ENCODE assay signal across 8 cellular contexts in genomic region chr16:18789515-18789849, GRCh38. TPM values are rescaled to one million over a fixed set of nuclear protein-coding genes. Genes with fewer than 3 reads are reported as not detected.
DNase-seq lines count a peak whose midpoint lies in the region; ATAC-seq and TF ChIP-seq lines count a peak whose summit lies in the region.

No MANE protein-coding gene starts in this region.

- no peaks in the 10 kb centered on the region for H3K9me3 ChIP-seq in CD4-positive, alpha-beta T cell (ENCODE audit: control insufficient read depth, low read length)
- H3K9me3 ChIP-seq in PC-9 (ENCODE audit: insufficient read depth, low read depth), result no peaks in the 10 kb centered on the region

- no peaks in the 10 kb centered on the region for H3K9me3 Mint-ChIP-seq in CD4-positive, alpha-beta T cell
- H3K9me3 Mint-ChIP-seq in osteocyte (ENCODE audit: unreplicated experiment), result no peaks in the 10 kb centered on the region

- H3K4me2 ChIP-seq in PC-9, result peak overlapping the region; percentile 78

- BruUV-seq in PC-9 (replicated peaks; lab: Mats Ljungman, UMichigan), result no TSS peak

- no peak for DNase-seq in CD4-positive, alpha-beta T cell
- DNase-seq in PC-9, result no peak
- DNase-seq in epithelial cell of proximal tubule (ENCODE audit: low read depth), result no peak
- no peak for DNase-seq in osteocyte (ENCODE audit: extremely low spot score, unreplicated experiment)
- no peak for DNase-seq in posterior vena cava (ENCODE audit: low spot score)
- DNase-seq in NCI-H2196 treated with DMSO at 0.1 percent for 48 hours (lab: John Stamatoyannopoulos, UW; ENCODE audit: unreplicated experiment), result no peak
- no peak for DNase-seq in nucleus accumbens (lab: John Stamatoyannopoulos, UW)

- H3K79me2 ChIP-seq in PC-9 (ENCODE audit: low read depth), result peaks cover 60% of the 10 kb centered on the region

- ATAC-seq in CD4-positive, alpha-beta T cell (ENCODE audit: poor library complexity), result no peak
- ATAC-seq in HG03565 (IDR thresholded peaks at IDR 0.05; ENCODE audit: unreplicated experiment), result no peak

- POLR2A ChIA-PET in CD4-positive, alpha-beta T cell (lab: Charles Lee), result interaction anchor here (0.9 to 9.1 kb wide), 6 partner anchors 13 to 1419 kb away, joined by 3 to 232 read pairs (median 8); partner anchors contain the start of genes ARL6IP1, COQ7, SMG1 and VPS35L
- POLR2A ChIA-PET in PC-9 (lab: Charles Lee; ENCODE audit: unreplicated experiment), result interaction anchor here (0.6 to 1.4 kb wide), 2 partner anchors 12 to 318 kb away, joined by 14 to 20 read pairs; partner anchors contain the start of gene ARL6IP1

- peak overlapping the region; percentile 66 for H3K27ac ChIP-seq in CD4-positive, alpha-beta T cell (ENCODE audit: low read depth, low read length)
- peak overlapping the region; percentile 81 for H3K27ac ChIP-seq in PC-9

- no peak overlapping the region; the same call in 1 of the 2 replicates for H2AFZ ChIP-seq in PC-9

- H3K9me2 ChIP-seq in PC-9 (ENCODE audit: insufficient read depth), result no peaks in the 10 kb centered on the region

- peaks cover 71% of the 10 kb centered on the region for H3K36me3 ChIP-seq in PC-9 (ENCODE audit: low read depth)

- H3K4me1 ChIP-seq in PC-9 (replicated peaks; ENCODE audit: insufficient read depth), result peaks cover 42% of the 10 kb centered on the region

- H3K4me3 Mint-ChIP-seq in CD4-positive, alpha-beta T cell, result peak overlapping the region; percentile 92
- peak overlapping the region; percentile 97 for H3K4me3 Mint-ChIP-seq in osteocyte (ENCODE audit: unreplicated experiment)

- peaks cover 51% of the 10 kb centered on the region for H4K20me1 ChIP-seq in PC-9 (ENCODE audit: insufficient read depth)

- peaks cover 83% of the 10 kb centered on the region for H3K36me3 Mint-ChIP-seq in CD4-positive, alpha-beta T cell (ENCODE audit: low read depth)
- H3K36me3 Mint-ChIP-seq in osteocyte (ENCODE audit: unreplicated experiment), result peaks cover 56% of the 10 kb centered on the region

- TF ChIP-seq CTCF in CD4-positive, alpha-beta T cell (IDR thresholded peaks at IDR 0.05), result no peak
- TF ChIP-seq CTCF in PC-9 (conservative IDR thresholded peaks at IDR 0.05) (no peak), epithelial cell of proximal tubule (conservative IDR thresholded peaks at IDR 0.05; ENCODE audit: low read depth, low read length) (no peak), osteocyte (IDR thresholded peaks at IDR 0.05) (no peak)

- H3K4me3 ChIP-seq in PC-9, result peak overlapping the region; percentile 90
- H3K4me3 ChIP-seq in epithelial cell of proximal tubule (ENCODE audit: low read depth, low read length), result peak overlapping the region; percentile 100

- H3K27me3 ChIP-seq in CD4-positive, alpha-beta T cell (ENCODE audit: control insufficient read depth, insufficient read depth, low read length), result no peaks in the 10 kb centered on the region
- no peaks in the 10 kb centered on the region for H3K27me3 ChIP-seq in PC-9 (ENCODE audit: insufficient read depth, low read depth)

- H3K4me1 Mint-ChIP-seq in CD4-positive, alpha-beta T cell (ENCODE audit: low read depth), result peaks cover 55% of the 10 kb centered on the region
- H3K4me1 Mint-ChIP-seq in osteocyte (ENCODE audit: unreplicated experiment), result peaks cover 48% of the 10 kb centered on the region

- intact Hi-C loops in CD4-positive, alpha-beta T cell (cut with DNase I, micrococcal nuclease), result loop anchor here in 1 of 2 experiments (5.0 kb wide), 1 partner anchor 278 kb away; the partner anchor contains the start of gene COQ7
- intact Hi-C loops in PC-9 (cut with micrococcal nuclease; ENCODE audit: unreplicated experiment), result no loop called here
- intact Hi-C loops in posterior vena cava (cut with DNase I), result no loop called here

- H3F3A ChIP-seq in PC-9 (ENCODE audit: insufficient read depth, low read depth), result peaks cover 89% of the 10 kb centered on the region

- no peaks in the 10 kb centered on the region for H3K27me3 Mint-ChIP-seq in CD4-positive, alpha-beta T cell
- H3K27me3 Mint-ChIP-seq in osteocyte (ENCODE audit: unreplicated experiment), result no peaks in the 10 kb centered on the region

- CTCF ChIA-PET in CD4-positive, alpha-beta T cell (lab: Charles Lee), result interaction anchor here (1.0 to 9.5 kb wide), 2 partner anchors 12 to 735 kb away, joined by 3 to 95 read pairs; partner anchors contain the start of gene ARL6IP1
- CTCF ChIA-PET in PC-9 (lab: Charles Lee), result interaction anchor here (0.5 to 2.2 kb wide), 4 partner anchors 12 to 794 kb away, joined by 3 to 10 read pairs (median 4); partner anchors contain the start of gene ARL6IP1

- peak overlapping the region; percentile 83 for H3K27ac Mint-ChIP-seq in CD4-positive, alpha-beta T cell
- H3K27ac Mint-ChIP-seq in osteocyte (ENCODE audit: unreplicated experiment), result peak overlapping the region; percentile 93

RNA-seq across cellular contexts. Expression of gene RPS15A, which starts 0.7 kb away (rescaled TPM):
- total RNA-seq in CD4-positive, alpha-beta T cell, result 1,000 to 10,000 TPM; 3,821 to 3,943 TPM
- total RNA-seq in PC-9 (2021), result 1,449 and 1,977 TPM in 2 replicates
- 1,709 and 2,356 TPM in 2 replicates for total RNA-seq in epithelial cell of proximal tubule
- total RNA-seq in osteocyte, result 1,200 and 1,259 TPM in 2 replicates
- 1,000 to 10,000 TPM; 1,309 to 1,350 TPM for total RNA-seq in posterior vena cava

RNA-seq across cellular contexts. Expression of gene ARL6IP1, which starts 11.9 kb away (rescaled TPM):
- 100 to 1,000 TPM; 109 to 111 TPM for total RNA-seq in CD4-positive, alpha-beta T cell
- total RNA-seq in PC-9 (2021) (294 and 338 TPM in 2 replicates), epithelial cell of proximal tubule (489 and 536 TPM in 2 replicates), osteocyte (95.4 and 97.9 TPM in 2 replicates), posterior vena cava (10 to 100 TPM; 51.9 to 56.7 TPM)
